Comparison of ENCODE assay signal across 1 cellular context in genomic region chr22:30863161-30863833, GRCh38.
TF ChIP-seq lines count a peak whose summit lies in the region.

No MANE protein-coding gene starts in this region.

TF ChIP-seq in K562, 482 proteins besides CTCF, POLR2A, EP300 and RAD21 (continued from another document):
- no peak for TF ChIP-seq ZNF217 (CRISPR knock-in tag; IDR thresholded peaks at IDR 0.05)
- no peak for TF ChIP-seq ZBTB5 (IDR thresholded peaks at IDR 0.05)
- TF ChIP-seq EGR1 (conservative IDR thresholded peaks at IDR 0.05) = peak; percentile 33
- TF ChIP-seq SMARCA5 (IDR thresholded peaks at IDR 0.05) = no peak
- TF ChIP-seq FOXJ2 (tag; IDR thresholded peaks at IDR 0.05) = no peak
